ENCODE assay signal across 8 cellular contexts in genomic region chr3:61563614-61564404, GRCh38. TPM values are rescaled to one million over a fixed set of nuclear protein-coding genes. Genes with fewer than 3 reads are reported as not detected.
DNase-seq lines count a peak whose midpoint lies in the region; ATAC-seq and TF ChIP-seq lines count a peak whose summit lies in the region.

No MANE protein-coding gene starts in this region.

- H3K36me3 ChIP-seq in BJ (ENCODE audit: control insufficient read depth, insufficient read depth, low read length) (no peaks in the 10 kb centered on the region), RWPE2 (ENCODE audit: low read depth) (no peaks in the 10 kb centered on the region), osteoblast (ENCODE audit: insufficient read depth, low read length) (no peaks in the 10 kb centered on the region)

- CTCF ChIA-PET in BJ (lab: Yijun Ruan, JAX), result interaction anchor here (0.6 to 4.7 kb wide), 42 partner anchors 9 to 628 kb away, joined by 3 to 35 read pairs (median 4); no protein-coding TSS in a partner anchor

- H3K27me3 ChIP-seq in BJ (ENCODE audit: control insufficient read depth, insufficient read depth, low read length), result no peaks in the 10 kb centered on the region
- no peaks in the 10 kb centered on the region for H3K27me3 ChIP-seq in RWPE2 (ENCODE audit: insufficient read depth, poor library complexity, severe bottlenecking)
- no peaks in the 10 kb centered on the region for H3K27me3 ChIP-seq in osteoblast (ENCODE audit: insufficient read depth, low read length)

- DNase-seq in BJ (ENCODE audit: low read depth) (no peak), RWPE2 (ENCODE audit: low spot score) (no peak), fibroblast of pulmonary artery (ENCODE audit: low read depth) (no peak), osteoblast (ENCODE audit: insufficient read length, low spot score, missing footprints) (peak; percentile 82), NCI-H2227 treated with DMSO at 0.1 percent for 48 hours (lab: John Stamatoyannopoulos, UW) (no peak), NCI-H748 (lab: John Stamatoyannopoulos, UW; ENCODE audit: unreplicated experiment) (no peak), NCI-H1417 (lab: John Stamatoyannopoulos, UW) (no peak)

- no peaks in the 10 kb centered on the region for H3K9me3 ChIP-seq in RWPE2 (ENCODE audit: severe bottlenecking)
- H3K9me3 ChIP-seq in osteoblast (ENCODE audit: low read depth, low read length), result no peaks in the 10 kb centered on the region

- peaks cover 65% of the 10 kb centered on the region for H3K79me2 ChIP-seq in osteoblast (ENCODE audit: insufficient read depth, low read length)

- no peak for TF ChIP-seq POLR2A in GM18505 (IDR thresholded peaks at IDR 0.05; ENCODE audit: borderline replicate concordance, extremely low read depth, insufficient read depth, insufficient read length)

- H2AFZ ChIP-seq in osteoblast (ENCODE audit: low read length), result peak overlapping the region; percentile 80

- no peak for ATAC-seq in RWPE2 (ENCODE audit: low read depth)
- ATAC-seq in GM18505 (IDR thresholded peaks at IDR 0.05; ENCODE audit: unreplicated experiment), result no peak

- H3K27ac ChIP-seq in RWPE2 (ENCODE audit: poor library complexity, severe bottlenecking), result no peak overlapping the region
- H3K27ac ChIP-seq in osteoblast (ENCODE audit: low read depth, low read length), result peak overlapping the region; percentile 87

- POLR2A ChIA-PET in BJ (lab: Charles Lee), result no interaction called here

- no peak for TF ChIP-seq CTCF in BJ (IDR thresholded peaks at IDR 0.05; ENCODE audit: insufficient read depth, low read depth, low read length)
- no peak for TF ChIP-seq CTCF in RWPE2 (IDR thresholded peaks at IDR 0.05; ENCODE audit: poor library complexity, severe bottlenecking)
- no peak for TF ChIP-seq CTCF in fibroblast of pulmonary artery (IDR thresholded peaks at IDR 0.05; ENCODE audit: low read length, missing control alignments)
- no peak for TF ChIP-seq CTCF in osteoblast (IDR thresholded peaks at IDR 0.05; ENCODE audit: extremely low read depth, low read depth, low read length)

- H3K4me2 ChIP-seq in osteoblast (ENCODE audit: insufficient read depth, low read length), result peak overlapping the region; percentile 96

- H3K4me1 ChIP-seq in RWPE2 (ENCODE audit: insufficient read depth, poor library complexity, severe bottlenecking) (no peaks in the 10 kb centered on the region), osteoblast (ENCODE audit: insufficient read depth, low read length) (peaks cover 28% of the 10 kb centered on the region)

- peak overlapping the region; percentile 69 for H3K4me3 ChIP-seq in BJ (ENCODE audit: low read depth, low read length)
- peak overlapping the region; percentile 55 for H3K4me3 ChIP-seq in RWPE2 (ENCODE audit: severe bottlenecking)
- H3K4me3 ChIP-seq in fibroblast of pulmonary artery (replicated peaks; ENCODE audit: low read depth, low read length), result peak overlapping the region; percentile 93
- H3K4me3 ChIP-seq in osteoblast (ENCODE audit: insufficient read depth, low read length), result peak overlapping the region; percentile 92

- peaks cover 9% of the 10 kb centered on the region for H4K20me1 ChIP-seq in osteoblast (ENCODE audit: insufficient read depth, low read length)

RNA-seq across cellular contexts. Expression of gene PTPRG, which starts 2.4 kb away (rescaled TPM):
- polyA plus RNA-seq in BJ (2011; rRNA removed), result 20.8 and 21.5 TPM in 2 replicates
- 39.3 and 41.5 TPM in 2 replicates for polyA minus RNA-seq in BJ (2011; rRNA and poly(A)+ RNA removed)
- total RNA-seq in osteoblast, result 148 TPM in 2 replicates
